In the genomic region with DNA sequence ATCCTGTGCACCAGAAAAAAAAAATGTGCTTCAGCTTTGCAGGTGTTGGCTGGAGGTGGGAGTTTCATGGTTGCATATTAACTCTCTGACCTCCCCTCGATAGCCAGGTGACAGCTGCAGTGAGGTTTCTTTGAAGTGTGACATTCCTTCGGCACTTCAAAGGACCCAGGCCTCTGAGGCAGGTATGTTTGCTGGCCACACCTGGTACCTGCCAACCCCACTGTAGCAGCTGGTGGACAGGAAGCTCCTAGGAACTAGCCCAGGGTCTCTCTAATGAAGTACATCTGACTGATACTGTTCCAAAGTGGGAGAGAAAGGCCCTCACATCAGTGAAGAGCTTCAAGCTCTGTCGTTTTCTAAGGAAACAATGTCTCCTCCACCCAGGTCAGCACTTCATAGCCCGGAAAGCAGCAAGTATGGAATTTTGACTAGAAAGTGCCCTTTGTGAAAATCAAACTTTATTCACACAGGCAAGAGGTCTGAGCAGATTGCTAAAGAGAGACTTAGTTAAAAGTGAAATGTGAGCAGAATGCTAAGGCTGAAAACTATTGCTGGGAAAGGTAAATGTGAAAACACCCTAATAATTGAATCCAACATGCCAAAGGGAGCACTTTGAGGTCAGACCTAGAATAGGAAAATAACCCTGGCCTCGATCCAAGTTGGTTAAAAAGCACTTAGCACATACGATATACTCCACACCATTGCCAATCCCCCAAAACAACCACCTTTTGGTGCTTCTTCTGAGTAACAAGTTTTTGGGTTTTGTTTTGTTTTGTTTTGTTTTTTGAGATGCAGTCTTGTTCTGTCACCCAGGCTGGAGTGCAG, we compare ENCODE assay signal across 1 cellular context.
TF ChIP-seq lines count a peak whose summit lies in the region.

No MANE protein-coding gene starts in this region.

TF ChIP-seq in HepG2, 621 proteins besides CTCF, POLR2A, EP300 and RAD21 (continued from another document and continues in another):
- TF ChIP-seq, protein P1, sequence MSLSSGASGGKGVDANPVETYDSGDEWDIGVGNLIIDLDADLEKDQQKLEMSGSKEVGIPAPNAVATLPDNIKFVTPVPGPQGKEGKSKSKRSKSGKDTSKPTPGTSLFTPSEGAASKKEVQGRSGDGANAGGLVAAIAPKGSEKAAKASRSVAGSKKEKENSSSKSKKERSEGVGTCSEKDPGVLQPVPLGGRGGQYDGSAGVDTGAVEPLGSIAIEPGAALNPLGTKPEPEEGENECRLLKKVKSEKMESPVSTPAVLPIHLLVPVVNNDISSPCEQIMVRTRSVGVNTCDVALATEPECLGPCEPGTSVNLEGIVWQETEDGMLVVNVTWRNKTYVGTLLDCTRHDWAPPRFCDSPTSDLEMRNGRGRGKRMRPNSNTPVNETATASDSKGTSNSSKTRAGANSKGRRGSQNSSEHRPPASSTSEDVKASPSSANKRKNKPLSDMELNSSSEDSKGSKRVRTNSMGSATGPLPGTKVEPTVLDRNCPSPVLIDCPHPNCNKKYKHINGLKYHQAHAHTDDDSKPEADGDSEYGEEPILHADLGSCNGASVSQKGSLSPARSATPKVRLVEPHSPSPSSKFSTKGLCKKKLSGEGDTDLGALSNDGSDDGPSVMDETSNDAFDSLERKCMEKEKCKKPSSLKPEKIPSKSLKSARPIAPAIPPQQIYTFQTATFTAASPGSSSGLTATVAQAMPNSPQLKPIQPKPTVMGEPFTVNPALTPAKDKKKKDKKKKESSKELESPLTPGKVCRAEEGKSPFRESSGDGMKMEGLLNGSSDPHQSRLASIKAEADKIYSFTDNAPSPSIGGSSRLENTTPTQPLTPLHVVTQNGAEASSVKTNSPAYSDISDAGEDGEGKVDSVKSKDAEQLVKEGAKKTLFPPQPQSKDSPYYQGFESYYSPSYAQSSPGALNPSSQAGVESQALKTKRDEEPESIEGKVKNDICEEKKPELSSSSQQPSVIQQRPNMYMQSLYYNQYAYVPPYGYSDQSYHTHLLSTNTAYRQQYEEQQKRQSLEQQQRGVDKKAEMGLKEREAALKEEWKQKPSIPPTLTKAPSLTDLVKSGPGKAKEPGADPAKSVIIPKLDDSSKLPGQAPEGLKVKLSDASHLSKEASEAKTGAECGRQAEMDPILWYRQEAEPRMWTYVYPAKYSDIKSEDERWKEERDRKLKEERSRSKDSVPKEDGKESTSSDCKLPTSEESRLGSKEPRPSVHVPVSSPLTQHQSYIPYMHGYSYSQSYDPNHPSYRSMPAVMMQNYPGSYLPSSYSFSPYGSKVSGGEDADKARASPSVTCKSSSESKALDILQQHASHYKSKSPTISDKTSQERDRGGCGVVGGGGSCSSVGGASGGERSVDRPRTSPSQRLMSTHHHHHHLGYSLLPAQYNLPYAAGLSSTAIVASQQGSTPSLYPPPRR (CRISPR knock-in tag; IDR thresholded peaks at IDR 0.05; ENCODE audit: borderline replicate concordance), result peak; percentile 84; the same call in 1 of the 2 replicates
- TF ChIP-seq NKX3-1 (CRISPR knock-in tag; IDR thresholded peaks at IDR 0.05) (no peak), ZNF430 (CRISPR knock-in tag; IDR thresholded peaks at IDR 0.05) (no peak), ZFP36 (IDR thresholded peaks at IDR 0.05; ENCODE audit: borderline replicate concordance, low read depth, low read length, partially characterized antibody) (no peak), ZNF879 (CRISPR knock-in tag; IDR thresholded peaks at IDR 0.05) (no peak), DNMT1 (CRISPR knock-in tag; IDR thresholded peaks at IDR 0.05) (no peak), HIVEP1 (CRISPR knock-in tag; IDR thresholded peaks at IDR 0.05) (no peak), PRMT3 (CRISPR knock-in tag; IDR thresholded peaks at IDR 0.05; ENCODE audit: borderline replicate concordance, low read depth) (no peak), TMF1 (CRISPR knock-in tag; IDR thresholded peaks at IDR 0.05; ENCODE audit: low read depth) (no peak), ASH2L (IDR thresholded peaks at IDR 0.05; ENCODE audit: insufficient read length, low read depth, low read length) (no peak), HMG20B (CRISPR knock-in tag; conservative IDR thresholded peaks at IDR 0.05) (no peak; the same call in 1 of the 2 replicates), SRSF1 (optimal IDR thresholded peaks at IDR 0.05; ENCODE audit: low read depth, low read length) (no peak), ZNF766 (CRISPR knock-in tag; IDR thresholded peaks at IDR 0.05; ENCODE audit: borderline replicate concordance) (peak; percentile 92), SALL2 (CRISPR knock-in tag; IDR thresholded peaks at IDR 0.05) (no peak), PPARG (CRISPR knock-in tag; conservative IDR thresholded peaks at IDR 0.05) (peak; percentile 33; the same call in 1 of the 2 replicates), PHF20 (CRISPR knock-in tag; IDR thresholded peaks at IDR 0.05) (no peak), ARHGAP35 (CRISPR knock-in tag; IDR thresholded peaks at IDR 0.05; ENCODE audit: borderline replicate concordance) (no peak), ZNF543 (CRISPR knock-in tag; IDR thresholded peaks at IDR 0.05) (no peak), FOXO1 (CRISPR knock-in tag; IDR thresholded peaks at IDR 0.05) (0 out of 2 replicates have a peak, but pooled peaks have one; percentile 64), HDAC1 (CRISPR knock-in tag; IDR thresholded peaks at IDR 0.05) (peak; percentile 79), GABPB1 (CRISPR knock-in tag; IDR thresholded peaks at IDR 0.05) (no peak), ZNF256 (CRISPR knock-in tag; conservative IDR thresholded peaks at IDR 0.05) (no peak), SUZ12 (IDR thresholded peaks at IDR 0.05; ENCODE audit: low read depth, low read length) (no peak), ISL2 (CRISPR knock-in tag; IDR thresholded peaks at IDR 0.05) (peak; percentile 91), FOXK1 (CRISPR knock-in tag; IDR thresholded peaks at IDR 0.05; ENCODE audit: borderline replicate concordance, low read depth) (no peak), ATM (IDR thresholded peaks at IDR 0.05; ENCODE audit: borderline replicate concordance) (no peak), ZNF205 (CRISPR knock-in tag; IDR thresholded peaks at IDR 0.05) (no peak), NFIB (CRISPR knock-in tag; IDR thresholded peaks at IDR 0.05; ENCODE audit: borderline replicate concordance) (no peak), FOSL1 (CRISPR knock-in tag; IDR thresholded peaks at IDR 0.05; ENCODE audit: borderline replicate concordance) (no peak)
- TF ChIP-seq, protein P2, sequence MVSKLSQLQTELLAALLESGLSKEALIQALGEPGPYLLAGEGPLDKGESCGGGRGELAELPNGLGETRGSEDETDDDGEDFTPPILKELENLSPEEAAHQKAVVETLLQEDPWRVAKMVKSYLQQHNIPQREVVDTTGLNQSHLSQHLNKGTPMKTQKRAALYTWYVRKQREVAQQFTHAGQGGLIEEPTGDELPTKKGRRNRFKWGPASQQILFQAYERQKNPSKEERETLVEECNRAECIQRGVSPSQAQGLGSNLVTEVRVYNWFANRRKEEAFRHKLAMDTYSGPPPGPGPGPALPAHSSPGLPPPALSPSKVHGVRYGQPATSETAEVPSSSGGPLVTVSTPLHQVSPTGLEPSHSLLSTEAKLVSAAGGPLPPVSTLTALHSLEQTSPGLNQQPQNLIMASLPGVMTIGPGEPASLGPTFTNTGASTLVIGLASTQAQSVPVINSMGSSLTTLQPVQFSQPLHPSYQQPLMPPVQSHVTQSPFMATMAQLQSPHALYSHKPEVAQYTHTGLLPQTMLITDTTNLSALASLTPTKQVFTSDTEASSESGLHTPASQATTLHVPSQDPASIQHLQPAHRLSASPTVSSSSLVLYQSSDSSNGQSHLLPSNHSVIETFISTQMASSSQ (IDR thresholded peaks at IDR 0.05; ENCODE audit: low read depth), result peak; percentile 89
- TF ChIP-seq, protein P2 (CRISPR knock-in tag; IDR thresholded peaks at IDR 0.05; ENCODE audit: borderline replicate concordance), result peak; percentile 96
- TF ChIP-seq, protein P3, sequence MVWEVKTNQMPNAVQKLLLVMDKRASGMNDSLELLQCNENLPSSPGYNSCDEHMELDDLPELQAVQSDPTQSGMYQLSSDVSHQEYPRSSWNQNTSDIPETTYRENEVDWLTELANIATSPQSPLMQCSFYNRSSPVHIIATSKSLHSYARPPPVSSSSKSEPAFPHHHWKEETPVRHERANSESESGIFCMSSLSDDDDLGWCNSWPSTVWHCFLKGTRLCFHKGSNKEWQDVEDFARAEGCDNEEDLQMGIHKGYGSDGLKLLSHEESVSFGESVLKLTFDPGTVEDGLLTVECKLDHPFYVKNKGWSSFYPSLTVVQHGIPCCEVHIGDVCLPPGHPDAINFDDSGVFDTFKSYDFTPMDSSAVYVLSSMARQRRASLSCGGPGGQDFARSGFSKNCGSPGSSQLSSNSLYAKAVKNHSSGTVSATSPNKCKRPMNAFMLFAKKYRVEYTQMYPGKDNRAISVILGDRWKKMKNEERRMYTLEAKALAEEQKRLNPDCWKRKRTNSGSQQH (CRISPR knock-in tag; IDR thresholded peaks at IDR 0.05; ENCODE audit: low read depth), result no peak
- TF ChIP-seq, protein P4, sequence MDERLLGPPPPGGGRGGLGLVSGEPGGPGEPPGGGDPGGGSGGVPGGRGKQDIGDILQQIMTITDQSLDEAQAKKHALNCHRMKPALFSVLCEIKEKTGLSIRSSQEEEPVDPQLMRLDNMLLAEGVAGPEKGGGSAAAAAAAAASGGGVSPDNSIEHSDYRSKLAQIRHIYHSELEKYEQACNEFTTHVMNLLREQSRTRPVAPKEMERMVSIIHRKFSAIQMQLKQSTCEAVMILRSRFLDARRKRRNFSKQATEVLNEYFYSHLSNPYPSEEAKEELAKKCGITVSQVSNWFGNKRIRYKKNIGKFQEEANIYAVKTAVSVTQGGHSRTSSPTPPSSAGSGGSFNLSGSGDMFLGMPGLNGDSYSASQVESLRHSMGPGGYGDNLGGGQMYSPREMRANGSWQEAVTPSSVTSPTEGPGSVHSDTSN (CRISPR knock-in tag; IDR thresholded peaks at IDR 0.05), result no peak
- TF ChIP-seq, protein P5, sequence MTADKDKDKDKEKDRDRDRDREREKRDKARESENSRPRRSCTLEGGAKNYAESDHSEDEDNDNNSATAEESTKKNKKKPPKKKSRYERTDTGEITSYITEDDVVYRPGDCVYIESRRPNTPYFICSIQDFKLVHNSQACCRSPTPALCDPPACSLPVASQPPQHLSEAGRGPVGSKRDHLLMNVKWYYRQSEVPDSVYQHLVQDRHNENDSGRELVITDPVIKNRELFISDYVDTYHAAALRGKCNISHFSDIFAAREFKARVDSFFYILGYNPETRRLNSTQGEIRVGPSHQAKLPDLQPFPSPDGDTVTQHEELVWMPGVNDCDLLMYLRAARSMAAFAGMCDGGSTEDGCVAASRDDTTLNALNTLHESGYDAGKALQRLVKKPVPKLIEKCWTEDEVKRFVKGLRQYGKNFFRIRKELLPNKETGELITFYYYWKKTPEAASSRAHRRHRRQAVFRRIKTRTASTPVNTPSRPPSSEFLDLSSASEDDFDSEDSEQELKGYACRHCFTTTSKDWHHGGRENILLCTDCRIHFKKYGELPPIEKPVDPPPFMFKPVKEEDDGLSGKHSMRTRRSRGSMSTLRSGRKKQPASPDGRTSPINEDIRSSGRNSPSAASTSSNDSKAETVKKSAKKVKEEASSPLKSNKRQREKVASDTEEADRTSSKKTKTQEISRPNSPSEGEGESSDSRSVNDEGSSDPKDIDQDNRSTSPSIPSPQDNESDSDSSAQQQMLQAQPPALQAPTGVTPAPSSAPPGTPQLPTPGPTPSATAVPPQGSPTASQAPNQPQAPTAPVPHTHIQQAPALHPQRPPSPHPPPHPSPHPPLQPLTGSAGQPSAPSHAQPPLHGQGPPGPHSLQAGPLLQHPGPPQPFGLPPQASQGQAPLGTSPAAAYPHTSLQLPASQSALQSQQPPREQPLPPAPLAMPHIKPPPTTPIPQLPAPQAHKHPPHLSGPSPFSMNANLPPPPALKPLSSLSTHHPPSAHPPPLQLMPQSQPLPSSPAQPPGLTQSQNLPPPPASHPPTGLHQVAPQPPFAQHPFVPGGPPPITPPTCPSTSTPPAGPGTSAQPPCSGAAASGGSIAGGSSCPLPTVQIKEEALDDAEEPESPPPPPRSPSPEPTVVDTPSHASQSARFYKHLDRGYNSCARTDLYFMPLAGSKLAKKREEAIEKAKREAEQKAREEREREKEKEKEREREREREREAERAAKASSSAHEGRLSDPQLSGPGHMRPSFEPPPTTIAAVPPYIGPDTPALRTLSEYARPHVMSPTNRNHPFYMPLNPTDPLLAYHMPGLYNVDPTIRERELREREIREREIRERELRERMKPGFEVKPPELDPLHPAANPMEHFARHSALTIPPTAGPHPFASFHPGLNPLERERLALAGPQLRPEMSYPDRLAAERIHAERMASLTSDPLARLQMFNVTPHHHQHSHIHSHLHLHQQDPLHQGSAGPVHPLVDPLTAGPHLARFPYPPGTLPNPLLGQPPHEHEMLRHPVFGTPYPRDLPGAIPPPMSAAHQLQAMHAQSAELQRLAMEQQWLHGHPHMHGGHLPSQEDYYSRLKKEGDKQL (CRISPR knock-in tag; IDR thresholded peaks at IDR 0.05; ENCODE audit: low read depth), result peak; percentile 40; the same call in 1 of the 2 replicates
- TF ChIP-seq, protein P6, sequence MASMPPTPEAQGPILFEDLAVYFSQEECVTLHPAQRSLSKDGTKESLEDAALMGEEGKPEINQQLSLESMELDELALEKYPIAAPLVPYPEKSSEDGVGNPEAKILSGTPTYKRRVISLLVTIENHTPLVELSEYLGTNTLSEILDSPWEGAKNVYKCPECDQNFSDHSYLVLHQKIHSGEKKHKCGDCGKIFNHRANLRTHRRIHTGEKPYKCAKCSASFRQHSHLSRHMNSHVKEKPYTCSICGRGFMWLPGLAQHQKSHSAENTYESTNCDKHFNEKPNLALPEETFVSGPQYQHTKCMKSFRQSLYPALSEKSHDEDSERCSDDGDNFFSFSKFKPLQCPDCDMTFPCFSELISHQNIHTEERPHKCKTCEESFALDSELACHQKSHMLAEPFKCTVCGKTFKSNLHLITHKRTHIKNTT (CRISPR knock-in tag; IDR thresholded peaks at IDR 0.05), result no peak
- TF ChIP-seq, protein P7, sequence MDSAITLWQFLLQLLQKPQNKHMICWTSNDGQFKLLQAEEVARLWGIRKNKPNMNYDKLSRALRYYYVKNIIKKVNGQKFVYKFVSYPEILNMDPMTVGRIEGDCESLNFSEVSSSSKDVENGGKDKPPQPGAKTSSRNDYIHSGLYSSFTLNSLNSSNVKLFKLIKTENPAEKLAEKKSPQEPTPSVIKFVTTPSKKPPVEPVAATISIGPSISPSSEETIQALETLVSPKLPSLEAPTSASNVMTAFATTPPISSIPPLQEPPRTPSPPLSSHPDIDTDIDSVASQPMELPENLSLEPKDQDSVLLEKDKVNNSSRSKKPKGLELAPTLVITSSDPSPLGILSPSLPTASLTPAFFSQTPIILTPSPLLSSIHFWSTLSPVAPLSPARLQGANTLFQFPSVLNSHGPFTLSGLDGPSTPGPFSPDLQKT (CRISPR knock-in tag; IDR thresholded peaks at IDR 0.05; ENCODE audit: borderline replicate concordance), result no peak
- TF ChIP-seq, protein P8, sequence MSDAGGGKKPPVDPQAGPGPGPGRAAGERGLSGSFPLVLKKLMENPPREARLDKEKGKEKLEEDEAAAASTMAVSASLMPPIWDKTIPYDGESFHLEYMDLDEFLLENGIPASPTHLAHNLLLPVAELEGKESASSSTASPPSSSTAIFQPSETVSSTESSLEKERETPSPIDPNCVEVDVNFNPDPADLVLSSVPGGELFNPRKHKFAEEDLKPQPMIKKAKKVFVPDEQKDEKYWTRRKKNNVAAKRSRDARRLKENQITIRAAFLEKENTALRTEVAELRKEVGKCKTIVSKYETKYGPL (CRISPR knock-in tag; IDR thresholded peaks at IDR 0.05), result no peak
